ENCODE assay signal across 4 cellular contexts in the genomic region with DNA sequence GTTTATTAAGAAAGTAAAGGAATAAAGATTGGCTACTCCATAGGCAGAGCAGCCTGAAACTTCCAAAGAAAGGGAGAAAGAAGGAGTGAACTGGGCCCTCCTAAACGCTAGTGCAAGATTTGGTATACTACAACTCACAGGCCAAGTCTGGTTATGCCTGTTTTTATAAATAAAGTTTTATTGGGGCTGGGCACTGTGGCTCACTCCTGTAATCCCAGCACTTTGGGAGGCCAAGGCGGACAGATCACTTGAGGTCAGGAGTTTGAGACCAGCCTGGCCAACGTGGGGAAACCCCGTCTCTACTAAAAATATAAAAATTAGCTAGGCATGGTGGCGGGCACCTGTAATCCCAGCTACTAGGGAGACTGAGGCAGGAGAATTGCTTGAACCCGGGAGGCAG. TPM values are rescaled to one million over a fixed set of nuclear protein-coding genes. Genes with fewer than 3 reads are reported as not detected.
"Had no signal": no experiment of that assay in that cellular context is flagged by ENCODE, and none has a peak within 500 bp of the region (broad histone marks: within the 10 kb centered on the region; RNA-seq: fewer than 3 reads in every experiment).

No MANE protein-coding gene starts in this region.

RNA-seq across cellular contexts. Expression of gene SSTR2, which starts 33.4 kb away (rescaled TPM):
- total RNA-seq: naive thymus-derived CD4-positive, alpha-beta T cell; natural killer cell; pulmonary artery endothelial cell had no signal
- polyA plus RNA-seq: naive thymus-derived CD4-positive, alpha-beta T cell; smooth muscle cell had no signal
